Comparison of ENCODE assay signal across 18 cellular contexts in the genomic region with DNA sequence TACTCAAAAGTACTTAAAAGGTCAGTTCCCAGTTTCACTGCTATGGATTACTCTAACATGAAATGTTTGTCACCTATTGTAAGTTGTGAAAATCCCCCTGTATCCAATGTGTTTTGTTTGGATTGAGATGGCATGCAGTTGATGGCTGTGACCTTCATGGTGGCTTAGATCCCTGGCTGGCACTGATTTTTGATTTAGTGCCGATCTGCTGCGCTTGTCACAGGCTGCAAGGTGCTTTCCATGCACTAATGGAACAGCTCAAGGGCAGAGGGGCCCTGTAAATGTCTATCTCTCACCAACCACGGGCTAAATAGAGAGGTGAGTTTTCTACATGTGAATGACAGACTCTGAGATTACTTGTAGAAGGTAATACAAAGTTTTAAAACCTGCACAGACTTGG.
"Had no signal": no experiment of that assay in that cellular context is flagged by ENCODE, and none has a peak within 500 bp of the region (broad histone marks: within the 10 kb centered on the region; RNA-seq: fewer than 3 reads in every experiment).

No MANE protein-coding gene starts in this region.

- H3K4me3 ChIP-seq: K562 had no signal

- H3K27ac ChIP-seq: KMS-11 had no signal

- ATAC-seq: K562, SK-N-SH treated with all-trans-retinoic acid at 6 μM for 48 hours, T-helper 17 cell had no signal

- DNase-seq: Kasumi-1, MM.1S, NCI-H1092 treated with DMSO at 0.1 percent for 48 hours, NCI-H1436, NCI-H2029, NCI-H2081 treated with DMSO at 0.1 percent for 48 hours, NCI-H2171, NCI-H345, NCI-H446 treated with DMSO at 0.1 percent for 48 hours, NCI-H510A treated with DMSO at 0.1 percent for 48 hours, NCI-H526, NCI-H748 treated with DMSO at 0.1 percent for 48 hours, RPMI8226, T-helper 1 cell, T-helper 17 cell had no signal
